ENCODE assay signal across 8 cellular contexts in genomic region chr2:58428286-58428552, GRCh38.
DNase-seq lines count a peak whose midpoint lies in the region; ATAC-seq and TF ChIP-seq lines count a peak whose summit lies in the region.

No MANE protein-coding gene starts in this region.

- DNase-seq in activated CD4-positive, alpha-beta T cell treated with anti-CD3 and anti-CD28 coated beads for 48 hours = peak; percentile 4
- DNase-seq in activated CD4-positive, alpha-beta T cell treated with anti-CD3 and anti-CD28 coated beads, Interleukin-2, amount 50 U/mL, for 4 hours = no peak
- DNase-seq in WTC11 (ENCODE audit: low spot score) = peak; percentile 64
- DNase-seq in iPS-NIHi11 (ENCODE audit: low spot score) = peak; percentile 81
- DNase-seq in left lobe of liver (ENCODE audit: low spot score) = no peak
- no peak for DNase-seq in naive thymus-derived CD4-positive, alpha-beta T cell

- TF ChIP-seq RAD21 in Ishikawa (IDR thresholded peaks at IDR 0.05; ENCODE audit: low read depth) = no peak

- no peaks in the 10 kb centered on the region for H3K27me3 Mint-ChIP-seq in WTC11 (ENCODE audit: low read depth)
- H3K27me3 Mint-ChIP-seq in naive thymus-derived CD4-positive, alpha-beta T cell = peaks cover 26 to 58% (median 48%) of the 10 kb centered on the region in 5 donors

- POLR2A ChIA-PET in WTC11 (lab: Charles Lee) = no interaction called here
- POLR2A ChIA-PET in naive thymus-derived CD4-positive, alpha-beta T cell (lab: Charles Lee) = no interaction called here

- under 1% methylated on average over 37 of the region's 37 CpGs for WGBS in thymus

- H3K9me3 ChIP-seq in thymus (ENCODE audit: control insufficient read depth) = no peaks in the 10 kb centered on the region
- H3K9me3 ChIP-seq in naive thymus-derived CD4-positive, alpha-beta T cell (ENCODE audit: control insufficient read depth in 2 of 3, low read length in 3 of 3) = no peaks in the 10 kb centered on the region

- H3K27ac ChIP-seq in thymus (ENCODE audit: low read depth) = peak overlapping the region; percentile 5
- no peak overlapping the region for H3K27ac ChIP-seq in naive thymus-derived CD4-positive, alpha-beta T cell (ENCODE audit: low read depth, low read length)

- peak overlapping the region; percentile 81 for H3K4me3 ChIP-seq in thymus (ENCODE audit: low read length)
- no peak overlapping the region for H3K4me3 ChIP-seq in naive thymus-derived CD4-positive, alpha-beta T cell (ENCODE audit: low read length)

- peaks cover 4% of the 10 kb centered on the region for H3K4me1 ChIP-seq in thymus (ENCODE audit: control insufficient read depth, insufficient read depth, low read length)
- H3K4me1 ChIP-seq in naive thymus-derived CD4-positive, alpha-beta T cell (ENCODE audit: control insufficient read depth in 2 of 2, insufficient read depth in 2 of 2, low read length in 2 of 2) = no peaks in the 10 kb centered on the region

- no peaks in the 10 kb centered on the region for H3K36me3 ChIP-seq in thymus (ENCODE audit: control insufficient read depth, insufficient read depth)
- no peaks in the 10 kb centered on the region for H3K36me3 ChIP-seq in naive thymus-derived CD4-positive, alpha-beta T cell (ENCODE audit: control insufficient read depth in 2 of 3, insufficient read depth in 3 of 3, low read length in 3 of 3)

- TF ChIP-seq CTCF in WTC11 (IDR thresholded peaks at IDR 0.05) = no peak

- H3K36me3 Mint-ChIP-seq in WTC11 = no peaks in the 10 kb centered on the region
- H3K36me3 Mint-ChIP-seq in naive thymus-derived CD4-positive, alpha-beta T cell = peaks cover 0 to 3% (median 0%) of the 10 kb centered on the region in 5 donors

- H3K4me1 Mint-ChIP-seq in WTC11 = peaks cover 32% of the 10 kb centered on the region
- peaks cover 0 to 19% (median 5%) of the 10 kb centered on the region in 7 donors for H3K4me1 Mint-ChIP-seq in naive thymus-derived CD4-positive, alpha-beta T cell

- CTCF ChIA-PET in WTC11 (lab: Charles Lee) = interaction anchor here (0.6 to 1.5 kb wide), 5 partner anchors 20 to 285 kb away, joined by 3 to 6 read pairs (median 4); no protein-coding TSS in a partner anchor
- CTCF ChIA-PET in naive thymus-derived CD4-positive, alpha-beta T cell (lab: Charles Lee) = no interaction called here

- TF ChIP-seq EP300 in Ishikawa (IDR thresholded peaks at IDR 0.05; ENCODE audit: borderline replicate concordance) = no peak

- H3K27ac Mint-ChIP-seq in WTC11 = peak overlapping the region; percentile 99; the same call in 1 of the 2 replicates
- no peak overlapping the region for H3K27ac Mint-ChIP-seq in naive thymus-derived CD4-positive, alpha-beta T cell

- ATAC-seq in WTC11 (peak; percentile 58), left lobe of liver (no peak)
- ATAC-seq in naive thymus-derived CD4-positive, alpha-beta T cell = no peak

- intact Hi-C loops in naive thymus-derived CD4-positive, alpha-beta T cell (cut with micrococcal nuclease) = no loop called here

- peak overlapping the region; percentile 95 for H3K4me3 Mint-ChIP-seq in WTC11
- H3K4me3 Mint-ChIP-seq in naive thymus-derived CD4-positive, alpha-beta T cell = peak overlapping the region in 2 of 10 donors; percentile 51 to 61

- H3K9me3 Mint-ChIP-seq in WTC11 = 0 out of 2 replicates have a peak, but pooled peaks cover 3% of the 10 kb centered on the region
- H3K9me3 Mint-ChIP-seq in naive thymus-derived CD4-positive, alpha-beta T cell = peaks cover 0 to 4% (median 0%) of the 10 kb centered on the region in 11 donors

- no peaks in the 10 kb centered on the region for H3K27me3 ChIP-seq in thymus (ENCODE audit: control insufficient read depth, insufficient read depth)
- peaks cover 0 to 4% of the 10 kb centered on the region in 2 donors for H3K27me3 ChIP-seq in naive thymus-derived CD4-positive, alpha-beta T cell (ENCODE audit: control insufficient read depth in 2 of 2, insufficient read depth in 2 of 2, low read length in 2 of 2)

TF ChIP-seq in Ishikawa, 13 proteins besides CTCF, POLR2A, EP300 and RAD21:
- no peak for TF ChIP-seq ZBTB7A (IDR thresholded peaks at IDR 0.05; ENCODE audit: low read depth)
- TF ChIP-seq TCF12 (IDR thresholded peaks at IDR 0.05; ENCODE audit: low read depth) = no peak
- 0 out of 2 replicates have a peak, but pooled peaks have one; percentile 48 for TF ChIP-seq YY1 (IDR thresholded peaks at IDR 0.05; ENCODE audit: low read depth)

TF ChIP-seq in WTC11, 78 proteins besides CTCF, POLR2A, EP300 and RAD21:
- no peak for TF ChIP-seq CBFB (CRISPR knock-in tag; IDR thresholded peaks at IDR 0.05; ENCODE audit: low read depth)
- no peak for TF ChIP-seq FOXP1 (CRISPR knock-in tag; IDR thresholded peaks at IDR 0.05; ENCODE audit: borderline replicate concordance)

Comparison
In these comparisons a context has a peak if more than half of its experiments do, and no peak if none do; other contexts are left out.
1. DNase-seq: peak in activated CD4-positive, alpha-beta T cell treated with anti-CD3 and anti-CD28 coated beads for 48 hours (single experiment), WTC11 (single experiment) and iPS-NIHi11 (single experiment); none in activated CD4-positive, alpha-beta T cell treated with anti-CD3 and anti-CD28 coated beads, Interleukin-2, amount 50 U/mL, for 4 hours (0 of 2), left lobe of liver (single experiment) and naive thymus-derived CD4-positive, alpha-beta T cell (0 of 9).